8 cellular contexts compared by ENCODE assay signal in genomic region chr17:56596741-56597494, GRCh38. TPM values are rescaled to one million over a fixed set of nuclear protein-coding genes. Genes with fewer than 3 reads are reported as not detected.
DNase-seq lines count a peak whose midpoint lies in the region; ATAC-seq, FAIRE-seq and TF ChIP-seq lines count a peak whose summit lies in the region.

No MANE protein-coding gene starts in this region.

- peak overlapping the region; percentile 92 for H3K27ac Mint-ChIP-seq in CD8-positive, alpha-beta T cell

- CTCF ChIA-PET in CD8-positive, alpha-beta T cell (lab: Charles Lee): interaction anchor here (0.6 to 2.0 kb wide), 4 partner anchors 9 to 183 kb away, joined by 3 to 5 read pairs (median 4); no protein-coding TSS in a partner anchor

- no peaks in the 10 kb centered on the region for H3K9me3 ChIP-seq in CD8-positive, alpha-beta T cell (ENCODE audit: low read length)
- H3K9me3 ChIP-seq in parathyroid adenoma (ENCODE audit: control insufficient read depth, low read length): no peaks in the 10 kb centered on the region
- no peaks in the 10 kb centered on the region for H3K9me3 ChIP-seq in pancreas
- no peaks in the 10 kb centered on the region for H3K9me3 ChIP-seq in adrenal gland (replicated peaks in 1 of 3)

- 2% methylated on average over 34 to 37 of the region's 37 CpGs for WGBS in pancreas, 2 donors
- WGBS in adrenal gland, 4 donors: 1 to 2% (median 2%) methylated on average over 28 to 37 of the region's 37 CpGs

- no peak for FAIRE-seq in pancreas (lab: Jason Lieb, UNC)

- no peak overlapping the region for H3K9ac ChIP-seq in KMS-11
- H3K9ac ChIP-seq in parathyroid adenoma: no peak overlapping the region

- ATAC-seq in CD8-positive, alpha-beta T cell: no peak
- no peak for ATAC-seq in HG03139 (IDR thresholded peaks at IDR 0.05; ENCODE audit: unreplicated experiment)
- no peak for ATAC-seq in pancreas

- peaks cover 48% of the 10 kb centered on the region for H3K4me1 ChIP-seq in CD8-positive, alpha-beta T cell (ENCODE audit: insufficient read depth, low read length)
- H3K4me1 ChIP-seq in KMS-11 (ENCODE audit: low read depth, poor library complexity, severe bottlenecking): peaks cover 15% of the 10 kb centered on the region
- H3K4me1 ChIP-seq in parathyroid adenoma: no peaks in the 10 kb centered on the region
- peaks cover 8 to 25% (median 13%) of the 10 kb centered on the region in 3 donors for H3K4me1 ChIP-seq in pancreas
- peaks cover 14 to 48% of the 10 kb centered on the region in 2 donors for H3K4me1 ChIP-seq in adrenal gland (replicated peaks in 1 of 2)

- H3K36me3 ChIP-seq in CD8-positive, alpha-beta T cell (ENCODE audit: insufficient read depth, low read length): no peaks in the 10 kb centered on the region
- no peaks in the 10 kb centered on the region for H3K36me3 ChIP-seq in KMS-11 (ENCODE audit: insufficient read depth)
- H3K36me3 ChIP-seq in parathyroid adenoma (ENCODE audit: control insufficient read depth, insufficient read depth, low read length): no peaks in the 10 kb centered on the region
- no peaks in the 10 kb centered on the region for H3K36me3 ChIP-seq in pancreas
- no peaks in the 10 kb centered on the region for H3K36me3 ChIP-seq in adrenal gland (replicated peaks in 1 of 2)

- peaks cover 16% of the 10 kb centered on the region for H3K27me3 Mint-ChIP-seq in CD8-positive, alpha-beta T cell (ENCODE audit: low read depth)

- POLR2A ChIA-PET in CD8-positive, alpha-beta T cell (lab: Charles Lee): no interaction called here

- H4K20me1 ChIP-seq in KMS-11 (ENCODE audit: insufficient read depth): no peaks in the 10 kb centered on the region

- TF ChIP-seq POLR2A in adrenal gland (IDR thresholded peaks at IDR 0.05): no peak

- H2AFZ ChIP-seq in KMS-11 (ENCODE audit: low read depth) (no peak overlapping the region), parathyroid adenoma (no peak overlapping the region)

- intact Hi-C loops in CD8-positive, alpha-beta T cell (cut with DNase I, micrococcal nuclease): loop anchor here (10.0 kb wide), 2 partner anchors 378 to 1738 kb away; partner anchors contain the start of gene SCPEP1 (in 1 of the 2)
- intact Hi-C loops in pancreas (cut with DNase I): no loop called here
- intact Hi-C loops in adrenal gland (cut with DNase I): loop anchor here in 1 of 2 donors (10.0 kb wide), 1 partner anchor 178 kb away; no protein-coding TSS in a partner anchor

- peak overlapping the region; percentile 86 for H3K4me3 Mint-ChIP-seq in CD8-positive, alpha-beta T cell

- no peaks in the 10 kb centered on the region for H3K27me3 ChIP-seq in CD8-positive, alpha-beta T cell (ENCODE audit: insufficient read depth, low read length)
- H3K27me3 ChIP-seq in KMS-11 (ENCODE audit: insufficient read depth, low read depth) (peaks cover 27% of the 10 kb centered on the region), parathyroid adenoma (ENCODE audit: control insufficient read depth, insufficient read depth, low read length) (no peaks in the 10 kb centered on the region), pancreas (peaks cover 0 to 20% (median 0%) of the 10 kb centered on the region in 4 donors), adrenal gland (peaks cover 48% of the 10 kb centered on the region)

- peak overlapping the region; percentile 56 for H3K4me3 ChIP-seq in CD8-positive, alpha-beta T cell (ENCODE audit: low read depth, low read length)
- no peak overlapping the region for H3K4me3 ChIP-seq in KMS-11 (IDR thresholded peaks at IDR 0.05; ENCODE audit: insufficient read depth, low read depth, low read length)
- H3K4me3 ChIP-seq in coronary artery: peak overlapping the region; percentile 71
- no peak overlapping the region for H3K4me3 ChIP-seq in parathyroid adenoma (ENCODE audit: low read depth, low read length)
- H3K4me3 ChIP-seq in pancreas: peak overlapping the region in 2 of 4 donors; percentile 13 to 20
- H3K4me3 ChIP-seq in adrenal gland: peak overlapping the region in 1 of 4 donors; percentile 27

- H3K4me1 Mint-ChIP-seq in CD8-positive, alpha-beta T cell (ENCODE audit: low read depth): peaks cover 57% of the 10 kb centered on the region

- DNase-seq in CD8-positive, alpha-beta T cell: peak in 2 of 7 experiments; percentile 16 to 59
- DNase-seq in coronary artery (ENCODE audit: low spot score) (no peak), CD1c-positive myeloid dendritic cell (ENCODE audit: extremely low spot score) (no peak), pancreas (no peak), adrenal gland (no peak)

- H3K36me3 Mint-ChIP-seq in CD8-positive, alpha-beta T cell: no peaks in the 10 kb centered on the region

- TF ChIP-seq CTCF in CD8-positive, alpha-beta T cell (IDR thresholded peaks at IDR 0.05): no peak
- TF ChIP-seq CTCF in KMS-11 (conservative IDR thresholded peaks at IDR 0.05; ENCODE audit: low read depth, low read length) (no peak), coronary artery (IDR thresholded peaks at IDR 0.05) (no peak), parathyroid adenoma (IDR thresholded peaks at IDR 0.05) (no peak), pancreas (IDR thresholded peaks at IDR 0.05) (no peak), adrenal gland (IDR thresholded peaks at IDR 0.05) (no peak)

- H3K4me2 ChIP-seq in KMS-11 (peak overlapping the region; percentile 5; the same call in 1 of the 2 replicates), parathyroid adenoma (ENCODE audit: low read length) (peak overlapping the region; percentile 52)

- H3K79me2 ChIP-seq in KMS-11 (ENCODE audit: insufficient read depth, low read depth) (no peaks in the 10 kb centered on the region), parathyroid adenoma (no peaks in the 10 kb centered on the region)

- no peaks in the 10 kb centered on the region for H3K9me3 Mint-ChIP-seq in CD8-positive, alpha-beta T cell

- H3K27ac ChIP-seq in CD8-positive, alpha-beta T cell (ENCODE audit: low read depth, low read length): peak overlapping the region; percentile 47
- H3K27ac ChIP-seq in KMS-11: no peak overlapping the region
- no peak overlapping the region for H3K27ac ChIP-seq in coronary artery
- no peak overlapping the region for H3K27ac ChIP-seq in parathyroid adenoma
- no peak overlapping the region for H3K27ac ChIP-seq in pancreas
- H3K27ac ChIP-seq in adrenal gland: no peak overlapping the region

RNA-seq across cellular contexts. Expression of gene NOG, which starts 3.4 kb away (rescaled TPM):
- total RNA-seq in CD8-positive, alpha-beta T cell: 1 to 10 TPM; 6.6 to 6.8 TPM
- total RNA-seq in pancreas (under 1 TPM in 3 of 6 donors, not detected in 3; 0.13 to 0.19 (median 0.17) TPM), adrenal gland (under 1 TPM in 1 of 8 donors, not detected in 7; 0.14 TPM)
- polyA plus RNA-seq in pancreas (under 1 TPM; 0.09 to 0.11 TPM), adrenal gland (under 1 TPM in 2 of 3 donors, not detected in 1; 0.16 to 0.57 TPM)

Comparison
In these comparisons a context has a peak if more than half of its experiments do, and no peak if none do; other contexts are left out.
1. H3K4me3 ChIP-seq: peak in CD8-positive, alpha-beta T cell (single experiment) and coronary artery (single experiment); none in KMS-11 (single experiment) and parathyroid adenoma (single experiment).
2. RNA of gene NOG, which starts 3.4 kb away (total RNA-seq): 6.6 to 6.8 TPM in CD8-positive, alpha-beta T cell; 0.13 to 0.19 TPM in pancreas and 0.14 TPM in adrenal gland; every median in the first group is over 4 times any median in the second.
3. intact Hi-C loops: an anchor here in CD8-positive, alpha-beta T cell (10.0 kb wide); none called in pancreas.